ENCODE assay signal across 2 cellular contexts in genomic region chr9:75588808-75589207, GRCh38.
TF ChIP-seq lines count a peak whose summit lies in the region.

No MANE protein-coding gene starts in this region.

TF ChIP-seq in IMR-90, 13 proteins besides CTCF, POLR2A, EP300 and RAD21:
- no peak for TF ChIP-seq BHLHE40 (IDR thresholded peaks at IDR 0.05; ENCODE audit: low read depth, low read length)
- TF ChIP-seq NFE2L2 (IDR thresholded peaks at IDR 0.05; ENCODE audit: low read depth, low read length) = no peak
- TF ChIP-seq MAZ (IDR thresholded peaks at IDR 0.05; ENCODE audit: borderline replicate concordance, low read depth, low read length) = no peak
- no peak for TF ChIP-seq ELK1 (IDR thresholded peaks at IDR 0.05; ENCODE audit: borderline replicate concordance, low read depth, low read length)
- TF ChIP-seq RCOR1 (IDR thresholded peaks at IDR 0.05; ENCODE audit: insufficient replicate concordance, low read length) = no peak
TF ChIP-seq in IMR-90: peak in this region for 0.

TF ChIP-seq in GM12878, 131 proteins besides CTCF, POLR2A, EP300 and RAD21:
- TF ChIP-seq SMC3 (IDR thresholded peaks at IDR 0.05; ENCODE audit: borderline replicate concordance, low read length) (peak; percentile 27; the same call in 1 of the 2 replicates), ZSCAN29 (IDR thresholded peaks at IDR 0.05) (no peak), RELA (IDR thresholded peaks at IDR 0.05; ENCODE audit: borderline replicate concordance, partially characterized antibody) (no peak), ZBTB40 (IDR thresholded peaks at IDR 0.05; ENCODE audit: borderline replicate concordance) (no peak), POLR2AphosphoS2 (IDR thresholded peaks at IDR 0.05; ENCODE audit: low read depth, low read length) (no peak), SREBF2 (IDR thresholded peaks at IDR 0.05; ENCODE audit: low read length) (no peak), TARDBP (IDR thresholded peaks at IDR 0.05; ENCODE audit: borderline replicate concordance) (no peak), ATF3 (IDR thresholded peaks at IDR 0.05; ENCODE audit: borderline replicate concordance, extremely low read depth, low read depth, low read length) (no peak), BACH1 (IDR thresholded peaks at IDR 0.05; ENCODE audit: borderline replicate concordance) (no peak), SPI1 (IDR thresholded peaks at IDR 0.05; ENCODE audit: borderline replicate concordance, insufficient read depth, low read depth, low read length) (0 out of 2 replicates have a peak, but pooled peaks have one; percentile 7), ZNF274 (IDR thresholded peaks at IDR 0.05; ENCODE audit: insufficient read depth, insufficient read length) (no peak), HDAC6 (IDR thresholded peaks at IDR 0.05; ENCODE audit: unreplicated experiment) (no peak), E2F4 (IDR thresholded peaks at IDR 0.05; ENCODE audit: low read depth, low read length) (no peak)
